1 cellular context compared by ENCODE assay signal in the genomic region with DNA sequence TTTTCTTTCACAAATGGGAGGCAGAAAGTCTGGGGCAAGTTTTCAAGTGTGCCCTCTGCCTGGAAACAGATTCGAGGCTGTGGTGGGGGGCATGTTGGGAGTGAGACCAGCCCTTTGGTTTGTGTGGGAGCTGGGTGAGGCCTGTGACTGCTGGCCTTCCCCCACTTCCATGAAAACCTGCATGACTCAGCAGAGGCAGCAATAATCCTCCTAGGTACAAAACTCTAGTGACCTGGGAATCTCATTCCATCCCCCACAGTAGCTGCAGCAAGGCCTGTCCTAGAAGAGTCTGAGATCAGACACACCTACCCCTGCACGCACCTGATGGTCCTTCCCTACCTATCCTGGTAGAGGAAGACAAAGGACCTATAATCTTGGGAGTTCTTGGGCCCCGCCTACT.
TF ChIP-seq lines count a peak whose summit lies in the region.

No MANE protein-coding gene starts in this region.

TF ChIP-seq in GM23338, 12 proteins besides CTCF, POLR2A, EP300 and RAD21 (continued from another document):
- TF ChIP-seq, protein P1, sequence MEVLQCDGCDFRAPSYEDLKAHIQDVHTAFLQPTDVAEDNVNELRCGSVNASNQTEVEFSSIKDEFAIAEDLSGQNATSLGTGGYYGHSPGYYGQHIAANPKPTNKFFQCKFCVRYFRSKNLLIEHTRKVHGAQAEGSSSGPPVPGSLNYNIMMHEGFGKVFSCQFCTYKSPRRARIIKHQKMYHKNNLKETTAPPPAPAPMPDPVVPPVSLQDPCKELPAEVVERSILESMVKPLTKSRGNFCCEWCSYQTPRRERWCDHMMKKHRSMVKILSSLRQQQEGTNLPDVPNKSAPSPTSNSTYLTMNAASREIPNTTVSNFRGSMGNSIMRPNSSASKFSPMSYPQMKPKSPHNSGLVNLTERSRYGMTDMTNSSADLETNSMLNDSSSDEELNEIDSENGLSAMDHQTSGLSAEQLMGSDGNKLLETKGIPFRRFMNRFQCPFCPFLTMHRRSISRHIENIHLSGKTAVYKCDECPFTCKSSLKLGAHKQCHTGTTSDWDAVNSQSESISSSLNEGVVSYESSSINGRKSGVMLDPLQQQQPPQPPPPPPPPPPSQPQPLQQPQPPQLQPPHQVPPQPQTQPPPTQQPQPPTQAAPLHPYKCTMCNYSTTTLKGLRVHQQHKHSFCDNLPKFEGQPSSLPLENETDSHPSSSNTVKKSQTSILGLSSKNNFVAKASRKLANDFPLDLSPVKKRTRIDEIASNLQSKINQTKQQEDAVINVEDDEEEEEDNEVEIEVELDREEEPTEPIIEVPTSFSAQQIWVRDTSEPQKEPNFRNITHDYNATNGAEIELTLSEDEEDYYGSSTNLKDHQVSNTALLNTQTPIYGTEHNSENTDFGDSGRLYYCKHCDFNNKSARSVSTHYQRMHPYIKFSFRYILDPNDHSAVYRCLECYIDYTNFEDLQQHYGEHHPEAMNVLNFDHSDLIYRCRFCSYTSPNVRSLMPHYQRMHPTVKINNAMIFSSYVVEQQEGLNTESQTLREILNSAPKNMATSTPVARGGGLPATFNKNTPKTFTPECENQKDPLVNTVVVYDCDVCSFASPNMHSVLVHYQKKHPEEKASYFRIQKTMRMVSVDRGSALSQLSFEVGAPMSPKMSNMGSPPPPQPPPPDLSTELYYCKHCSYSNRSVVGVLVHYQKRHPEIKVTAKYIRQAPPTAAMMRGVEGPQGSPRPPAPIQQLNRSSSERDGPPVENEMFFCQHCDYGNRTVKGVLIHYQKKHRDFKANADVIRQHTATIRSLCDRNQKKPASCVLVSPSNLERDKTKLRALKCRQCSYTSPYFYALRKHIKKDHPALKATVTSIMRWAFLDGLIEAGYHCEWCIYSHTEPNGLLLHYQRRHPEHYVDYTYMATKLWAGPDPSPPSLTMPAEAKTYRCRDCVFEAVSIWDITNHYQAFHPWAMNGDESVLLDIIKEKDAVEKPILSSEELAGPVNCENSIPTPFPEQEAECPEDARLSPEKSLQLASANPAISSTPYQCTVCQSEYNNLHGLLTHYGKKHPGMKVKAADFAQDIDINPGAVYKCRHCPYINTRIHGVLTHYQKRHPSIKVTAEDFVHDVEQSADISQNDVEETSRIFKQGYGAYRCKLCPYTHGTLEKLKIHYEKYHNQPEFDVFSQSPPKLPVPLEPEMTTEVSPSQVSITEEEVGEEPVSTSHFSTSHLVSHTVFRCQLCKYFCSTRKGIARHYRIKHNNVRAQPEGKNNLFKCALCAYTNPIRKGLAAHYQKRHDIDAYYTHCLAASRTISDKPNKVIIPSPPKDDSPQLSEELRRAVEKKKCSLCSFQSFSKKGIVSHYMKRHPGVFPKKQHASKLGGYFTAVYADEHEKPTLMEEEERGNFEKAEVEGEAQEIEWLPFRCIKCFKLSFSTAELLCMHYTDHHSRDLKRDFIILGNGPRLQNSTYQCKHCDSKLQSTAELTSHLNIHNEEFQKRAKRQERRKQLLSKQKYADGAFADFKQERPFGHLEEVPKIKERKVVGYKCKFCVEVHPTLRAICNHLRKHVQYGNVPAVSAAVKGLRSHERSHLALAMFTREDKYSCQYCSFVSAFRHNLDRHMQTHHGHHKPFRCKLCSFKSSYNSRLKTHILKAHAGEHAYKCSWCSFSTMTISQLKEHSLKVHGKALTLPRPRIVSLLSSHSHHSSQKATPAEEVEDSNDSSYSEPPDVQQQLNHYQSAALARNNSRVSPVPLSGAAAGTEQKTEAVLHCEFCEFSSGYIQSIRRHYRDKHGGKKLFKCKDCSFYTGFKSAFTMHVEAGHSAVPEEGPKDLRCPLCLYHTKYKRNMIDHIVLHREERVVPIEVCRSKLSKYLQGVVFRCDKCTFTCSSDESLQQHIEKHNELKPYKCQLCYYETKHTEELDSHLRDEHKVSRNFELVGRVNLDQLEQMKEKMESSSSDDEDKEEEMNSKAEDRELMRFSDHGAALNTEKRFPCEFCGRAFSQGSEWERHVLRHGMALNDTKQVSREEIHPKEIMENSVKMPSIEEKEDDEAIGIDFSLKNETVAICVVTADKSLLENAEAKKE (CRISPR knock-in tag; IDR thresholded peaks at IDR 0.05): no peak
- TF ChIP-seq NANOG (IDR thresholded peaks at IDR 0.05; ENCODE audit: borderline replicate concordance): no peak
- no peak for TF ChIP-seq POLR2AphosphoS5 (IDR thresholded peaks at IDR 0.05; ENCODE audit: low read depth)
